ENCODE assay signal across 8 cellular contexts in genomic region chr5:88269222-88269771, GRCh38. TPM values are rescaled to one million over a fixed set of nuclear protein-coding genes. Genes with fewer than 3 reads are reported as not detected.
DNase-seq lines count a peak whose midpoint lies in the region; ATAC-seq, FAIRE-seq and TF ChIP-seq lines count a peak whose summit lies in the region.

No MANE protein-coding gene starts in this region.

- CTCF ChIA-PET in HEK293 (lab: Yijun Ruan, JAX): interaction anchor here (1.1 kb wide), 1 partner anchor 412 kb away, joined by 4 read pairs; no protein-coding TSS in a partner anchor

- H3K4me3 ChIP-seq in HEK293 (ENCODE audit: low read depth, low read length): peak overlapping the region; percentile 62
- peak overlapping the region; percentile 85 for H3K4me3 ChIP-seq in MM.1S (ENCODE audit: low read length)
- H3K4me3 ChIP-seq in pancreas: peak overlapping the region; percentile 52 to 87 (median 61)

- intact Hi-C loops in pancreas (cut with DNase I): no loop called here

- H3K9me2 ChIP-seq in MM.1S (replicated peaks; ENCODE audit: insufficient read depth, low read length): no peaks in the 10 kb centered on the region

- TF ChIP-seq CTCF in HEK293 (tag by site-specific recombination; IDR thresholded peaks at IDR 0.05) (no peak), MM.1S (IDR thresholded peaks at IDR 0.05; ENCODE audit: low read length) (no peak), pancreas (IDR thresholded peaks at IDR 0.05) (no peak)

- peak; percentile 44 to 63 (median 56) for ATAC-seq in pancreas

- FAIRE-seq in pancreas (lab: Jason Lieb, UNC) (no peak), HTR-8/SVneo (lab: Jason Lieb, UNC) (no peak)

- H3K27me3 ChIP-seq in MM.1S (replicated peaks; ENCODE audit: insufficient read depth, low read length) (no peaks in the 10 kb centered on the region), pancreas (no peaks in the 10 kb centered on the region)

- no peaks in the 10 kb centered on the region for H3K4me1 ChIP-seq in HEK293 (ENCODE audit: control insufficient read depth, insufficient read depth, low read length)
- peaks cover 11% of the 10 kb centered on the region; the same call in 1 of the 2 replicates for H3K4me1 ChIP-seq in MM.1S (ENCODE audit: low read length)
- H3K4me1 ChIP-seq in pancreas: peaks cover 7 to 25% (median 23%) of the 10 kb centered on the region in 3 donors

- H3K36me3 ChIP-seq in HEK293 (ENCODE audit: control insufficient read depth in 2 of 2, insufficient read depth in 1 of 2, low read length in 2 of 2): peaks cover 9 to 38% of the 10 kb centered on the region in 2 experiments; a peak in 1 of 3 replicates
- H3K36me3 ChIP-seq in MM.1S (replicated peaks; ENCODE audit: insufficient read depth, low read length): no peaks in the 10 kb centered on the region; the same call in 1 of the 2 replicates
- H3K36me3 ChIP-seq in pancreas: no peaks in the 10 kb centered on the region

- H2AFZ ChIP-seq in MM.1S (ENCODE audit: low read length): peak overlapping the region; percentile 70

- peak overlapping the region; percentile 76 for H3K4me2 ChIP-seq in MM.1S (ENCODE audit: low read depth, low read length)

- H3K9me3 ChIP-seq in HEK293 (ENCODE audit: control insufficient read depth, insufficient read depth, low read depth, low read length) (no peaks in the 10 kb centered on the region), MM.1S (replicated peaks; ENCODE audit: insufficient read depth, low read length) (no peaks in the 10 kb centered on the region), pancreas (no peaks in the 10 kb centered on the region)

- H3F3A ChIP-seq in MM.1S (ENCODE audit: insufficient read depth, low read length): no peaks in the 10 kb centered on the region

- peak overlapping the region; percentile 68 for H3K9ac ChIP-seq in MM.1S (ENCODE audit: low read length)

- H4K20me1 ChIP-seq in MM.1S (ENCODE audit: insufficient read depth, low read length): no peaks in the 10 kb centered on the region

- DNase-seq in activated CD8-positive, alpha-beta memory T cell treated with anti-CD3 and anti-CD28 coated beads for 24 hours: peak; percentile 59
- no peak for DNase-seq in activated CD8-positive, alpha-beta memory T cell treated with anti-CD3 and anti-CD28 coated beads, Interleukin-2, amount 50 U/mL, for 4 hours
- DNase-seq in MM.1S (peak; percentile 45), globus pallidus (ENCODE audit: low spot score) (peak; percentile 4), pancreas (peak in 3 of 6 donors; percentile 13 to 28 (median 15)), HTR-8/SVneo (ENCODE audit: insufficient read length, low spot score) (no peak)
- DNase-seq in activated T-cell treated with anti-CD3 and anti-CD28 coated beads, Interleukin-2, amount 50 U/mL, for 1 hour: peak; percentile 39

- 3% methylated on average over 16 of the region's 16 CpGs for WGBS in pancreas, 2 donors

- POLR2A ChIA-PET in HEK293 (lab: Yijun Ruan, JAX): no interaction called here

- peaks cover 69% of the 10 kb centered on the region for H3K79me2 ChIP-seq in MM.1S (ENCODE audit: low read length)

- H3K27ac ChIP-seq in HEK293 (ENCODE audit: extremely low read depth, low read depth, low read length): peak overlapping the region; percentile 52
- H3K27ac ChIP-seq in MM.1S (ENCODE audit: low read length): peak overlapping the region; percentile 60; the same call in 1 of the 2 replicates
- peak overlapping the region in 1 of 4 donors; percentile 42 for H3K27ac ChIP-seq in pancreas

TF ChIP-seq in HEK293, 187 proteins besides CTCF, POLR2A, EP300 and RAD21 (continues in another document):
- peak; percentile 57 for TF ChIP-seq ZNF518A (tag by site-specific recombination; conservative IDR thresholded peaks at IDR 0.05; ENCODE audit: low read depth)
- TF ChIP-seq, protein P1, sequence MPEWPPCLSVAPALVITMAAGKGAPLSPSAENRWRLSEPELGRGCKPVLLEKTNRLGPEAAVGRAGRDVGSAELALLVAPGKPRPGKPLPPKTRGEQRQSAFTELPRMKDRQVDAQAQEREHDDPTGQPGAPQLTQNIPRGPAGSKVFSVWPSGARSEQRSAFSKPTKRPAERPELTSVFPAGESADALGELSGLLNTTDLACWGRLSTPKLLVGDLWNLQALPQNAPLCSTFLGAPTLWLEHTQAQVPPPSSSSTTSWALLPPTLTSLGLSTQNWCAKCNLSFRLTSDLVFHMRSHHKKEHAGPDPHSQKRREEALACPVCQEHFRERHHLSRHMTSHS (tag by site-specific recombination; IDR thresholded peaks at IDR 0.05): no peak
- TF ChIP-seq ZSCAN18 (tag by site-specific recombination; IDR thresholded peaks at IDR 0.05): no peak
- TF ChIP-seq PRDM1 (tag by site-specific recombination; IDR thresholded peaks at IDR 0.05): no peak
- TF ChIP-seq SCRT2 (tag by site-specific recombination; IDR thresholded peaks at IDR 0.05): peak; percentile 77
- TF ChIP-seq ZNF596 (tag by site-specific recombination; IDR thresholded peaks at IDR 0.05): 0 out of 2 replicates have a peak, but pooled peaks have one; percentile 28
- 0 out of 2 replicates have a peak, but pooled peaks have one; percentile 10 for TF ChIP-seq SCRT1 (tag by site-specific recombination; IDR thresholded peaks at IDR 0.05; ENCODE audit: borderline replicate concordance)
- TF ChIP-seq ZNF398 (tag by site-specific recombination; IDR thresholded peaks at IDR 0.05): 0 out of 2 replicates have a peak, but pooled peaks have one; percentile 25

RNA-seq across cellular contexts. Expression of gene TMEM161B, which starts 0.7 kb away (rescaled TPM):
- 10 to 100 TPM in 1 of 6 donors, 1 to 10 TPM in 5; 5.5 to 10.9 (median 7.2) TPM for total RNA-seq in pancreas
- polyA plus RNA-seq in pancreas: 1 to 10 TPM; 2.5 to 7.3 TPM

Comparison
In these comparisons a context has a peak if more than half of its experiments do, and no peak if none do; other contexts are left out.
1. DNase-seq: peak in activated CD8-positive, alpha-beta memory T cell treated with anti-CD3 and anti-CD28 coated beads for 24 hours (single experiment), MM.1S (single experiment), activated T-cell treated with anti-CD3 and anti-CD28 coated beads, Interleukin-2, amount 50 U/mL, for 1 hour (single experiment) and globus pallidus (single experiment); none in activated CD8-positive, alpha-beta memory T cell treated with anti-CD3 and anti-CD28 coated beads, Interleukin-2, amount 50 U/mL, for 4 hours (single experiment) and HTR-8/SVneo (single experiment).
2. Peak in every context shown above with its lines, with median percentiles within 50 percentile points of each other: H3K4me3 ChIP-seq.